12 cellular contexts compared by ENCODE assay signal in genomic region chr2:20207051-20207450, GRCh38. TPM values are rescaled to one million over a fixed set of nuclear protein-coding genes. Genes with fewer than 3 reads are reported as not detected.
DNase-seq lines count a peak whose midpoint lies in the region; ATAC-seq, FAIRE-seq and TF ChIP-seq lines count a peak whose summit lies in the region.
"Had no signal": no experiment of that assay in that cellular context is flagged by ENCODE, and none has a peak within 500 bp of the region (broad histone marks: within the 10 kb centered on the region; RNA-seq: fewer than 3 reads in every experiment).

No MANE protein-coding gene starts in this region.

- 77% methylated on average over 5 of the region's 5 CpGs for WGBS in right cardiac atrium

- TF ChIP-seq CTCF in breast epithelium (IDR thresholded peaks at IDR 0.05): no peak

- H3K27ac ChIP-seq in right cardiac atrium (ENCODE audit: low read length) (no peak overlapping the region), breast epithelium (peak overlapping the region; percentile 92 to 94)

- DNase-seq in right cardiac atrium (peak in 2 of 3 donors; percentile 31 to 38), Right ventricle myocardium superior (no peak), breast epithelium (ENCODE audit: low spot score in 2 of 2) (no peak), SIG-M5 (lab: John Stamatoyannopoulos, UW) (no peak), HUDEP-2 (lab: John Stamatoyannopoulos, UW; ENCODE audit: unreplicated experiment in 76 of 76) (no peak), sciatic nerve (ENCODE audit: low spot score) (no peak), H54 (ENCODE audit: insufficient read length, low spot score) (no peak)
- DNase-seq: central memory CD4-positive, alpha-beta T cell; left ventricle myocardium superior; NCI-H1694 treated with DMSO at 0.1 percent for 48 hours; PC-3 had no signal

- no peak for FAIRE-seq in H54 (lab: Jason Lieb, UNC)

- no peak overlapping the region for H3K4me3 ChIP-seq in right cardiac atrium (ENCODE audit: low read length)
- no peak overlapping the region for H3K4me3 ChIP-seq in breast epithelium

- ATAC-seq in right cardiac atrium: no peak
- ATAC-seq in Right ventricle myocardium superior (ENCODE audit: poor library complexity): no peak
- peak; percentile 51 for ATAC-seq in HG02943 (IDR thresholded peaks at IDR 0.05; ENCODE audit: low read depth, unreplicated experiment)
- no peak for ATAC-seq in sciatic nerve
- ATAC-seq: left ventricle myocardium superior, PC-3 had no signal

- intact Hi-C loops in right cardiac atrium (cut with DNase I): no loop called here
- intact Hi-C loops in Right ventricle myocardium superior (cut with DNase I): no loop called here
- intact Hi-C loops in breast epithelium (cut with DNase I; ENCODE audit: low total_unique reads): no loop called here
- intact Hi-C loops in sciatic nerve (cut with DNase I): no loop called here

- H3K27me3 ChIP-seq in right cardiac atrium (ENCODE audit: control insufficient read depth, insufficient read depth) (no peaks in the 10 kb centered on the region), breast epithelium (no peaks in the 10 kb centered on the region)

- no peaks in the 10 kb centered on the region for H3K4me1 ChIP-seq in right cardiac atrium (ENCODE audit: control insufficient read depth, insufficient read depth, low read length)
- H3K4me1 ChIP-seq in breast epithelium: peaks cover 0 to 34% of the 10 kb centered on the region in 2 donors

- TF ChIP-seq POLR2A in breast epithelium (IDR thresholded peaks at IDR 0.05) (no peak), H54 (IDR thresholded peaks at IDR 0.05; ENCODE audit: low read depth, low read length) (no peak)

- H3K9me3 ChIP-seq in right cardiac atrium (ENCODE audit: control insufficient read depth, low read length) (no peaks in the 10 kb centered on the region), breast epithelium (no peaks in the 10 kb centered on the region)

- peaks cover 5% of the 10 kb centered on the region for H3K36me3 ChIP-seq in breast epithelium

RNA-seq across cellular contexts. Expression of gene SDC1, which starts 17.9 kb away (rescaled TPM):
- total RNA-seq in right cardiac atrium: under 1 TPM; 0.09 to 0.25 (median 0.20) TPM
- polyA plus RNA-seq in right cardiac atrium: 0.23 TPM
- total RNA-seq in Right ventricle myocardium superior: 0.11 TPM
- total RNA-seq in breast epithelium: 10 to 100 TPM in 2 of 3 donors, 1 to 10 TPM in 1; 2.6 to 51.8 (median 38.7) TPM
- total RNA-seq in sciatic nerve: 0.98 TPM

Comparison
In these comparisons a context has a peak if more than half of its experiments do, and no peak if none do; other contexts are left out.
1. DNase-seq: peak in right cardiac atrium (2 of 3); none in Right ventricle myocardium superior (single experiment), breast epithelium (0 of 2), SIG-M5 (single experiment), HUDEP-2 (0 of 76), sciatic nerve (single experiment) and H54 (single experiment).